Comparison of ENCODE assay signal across 11 cellular contexts in genomic region chr20:1327827-1328679, GRCh38. TPM values are rescaled to one million over a fixed set of nuclear protein-coding genes. Genes with fewer than 3 reads are reported as not detected.
DNase-seq lines count a peak whose midpoint lies in the region; ATAC-seq and TF ChIP-seq lines count a peak whose summit lies in the region.
"Had no signal": no experiment of that assay in that cellular context is flagged by ENCODE, and none has a peak within 500 bp of the region (broad histone marks: within the 10 kb centered on the region; RNA-seq: fewer than 3 reads in every experiment).

No MANE protein-coding gene starts in this region.

- H3K36me3 ChIP-seq in CD8-positive, alpha-beta memory T cell (ENCODE audit: insufficient read depth, low read length): peaks cover 5% of the 10 kb centered on the region
- H3K36me3 ChIP-seq in Panc1 (ENCODE audit: control insufficient read depth, insufficient read depth, low read length) (no peaks in the 10 kb centered on the region), esophagus (ENCODE audit: control insufficient read depth in 2 of 2, insufficient read depth in 2 of 2, low read length in 1 of 2) (no peaks in the 10 kb centered on the region), psoas muscle (ENCODE audit: insufficient read depth in 1 of 2, low read depth in 1 of 2) (no peaks in the 10 kb centered on the region)
- H3K36me3 ChIP-seq: thoracic aorta had no signal

- 75 to 76% methylated on average over 7 of the region's 7 CpGs for WGBS in esophagus, 2 donors
- WGBS in psoas muscle, 3 donors: 76 to 85% (median 82%) methylated on average over 7 of the region's 7 CpGs

- POLR2A ChIA-PET in CD8-positive, alpha-beta memory T cell (lab: Charles Lee): no interaction called here
- POLR2A ChIA-PET in Panc1 (lab: Charles Lee): no interaction called here

- H3K4me1 Mint-ChIP-seq in CD8-positive, alpha-beta memory T cell: peaks cover 16 to 35% (median 27%) of the 10 kb centered on the region in 3 donors
- H3K4me1 Mint-ChIP-seq in natural killer cell: peaks cover 0 to 13% of the 10 kb centered on the region in 2 donors

- no peaks in the 10 kb centered on the region for H3K27me3 Mint-ChIP-seq in CD8-positive, alpha-beta memory T cell
- no peaks in the 10 kb centered on the region for H3K27me3 Mint-ChIP-seq in natural killer cell (ENCODE audit: low read depth in 2 of 2)

- TF ChIP-seq CTCF in Panc1 (IDR thresholded peaks at IDR 0.05): no peak
- TF ChIP-seq CTCF in psoas muscle (IDR thresholded peaks at IDR 0.05): no peak
- no peak for TF ChIP-seq CTCF in natural killer cell (IDR thresholded peaks at IDR 0.05)

- H3K4me3 ChIP-seq in CD8-positive, alpha-beta memory T cell (ENCODE audit: low read length): no peak overlapping the region
- H3K4me3 ChIP-seq in Panc1 (ENCODE audit: low read depth in 2 of 2, low read length in 2 of 2): no peak overlapping the region
- H3K4me3 ChIP-seq in esophagus (ENCODE audit: low read depth in 1 of 2, low read length in 2 of 2): peak overlapping the region; percentile 46 to 92
- no peak overlapping the region for H3K4me3 ChIP-seq in psoas muscle
- H3K4me3 ChIP-seq: thoracic aorta had no signal

- CTCF ChIA-PET in CD8-positive, alpha-beta memory T cell (lab: Charles Lee): no interaction called here
- CTCF ChIA-PET in Panc1 (lab: Charles Lee): no interaction called here

- ATAC-seq in Panc1 (no peak), psoas muscle (no peak), natural killer cell (no peak)

- no peaks in the 10 kb centered on the region for H3K27me3 ChIP-seq in CD8-positive, alpha-beta memory T cell (ENCODE audit: insufficient read depth, low read length, poor library complexity, severe bottlenecking)
- H3K27me3 ChIP-seq in Panc1 (ENCODE audit: control insufficient read depth, insufficient read depth, low read length): no peaks in the 10 kb centered on the region
- H3K27me3 ChIP-seq in esophagus (ENCODE audit: control insufficient read depth in 1 of 2, insufficient read depth in 2 of 2, low read length in 2 of 2): no peaks in the 10 kb centered on the region
- H3K27me3 ChIP-seq in psoas muscle (ENCODE audit: insufficient read depth in 3 of 3, low read length in 2 of 3): no peaks in the 10 kb centered on the region

- no TSS peak for BruUV-seq in Panc1 (replicated peaks; lab: Mats Ljungman, UMichigan)

- no peaks in the 10 kb centered on the region for H3K9me3 ChIP-seq in CD8-positive, alpha-beta memory T cell (ENCODE audit: low read length)
- no peaks in the 10 kb centered on the region for H3K9me3 ChIP-seq in Panc1 (ENCODE audit: control insufficient read depth, insufficient read depth, low read depth, low read length)
- H3K9me3 ChIP-seq in esophagus (ENCODE audit: control insufficient read depth in 2 of 2, insufficient read depth in 1 of 2, low read depth in 1 of 2, low read length in 1 of 2): no peaks in the 10 kb centered on the region
- H3K9me3 ChIP-seq in psoas muscle: no peaks in the 10 kb centered on the region
- H3K9me3 ChIP-seq: thoracic aorta had no signal

- no peak overlapping the region for H3K27ac ChIP-seq in CD8-positive, alpha-beta memory T cell (ENCODE audit: low read depth, low read length)
- H3K27ac ChIP-seq in Panc1 (ENCODE audit: low read length): peak overlapping the region; percentile 41
- H3K27ac ChIP-seq in esophagus (ENCODE audit: low read depth in 2 of 2, low read length in 1 of 2): peak overlapping the region; percentile 95 to 97
- H3K27ac ChIP-seq in psoas muscle: peak overlapping the region; percentile 93

- H3K9me3 Mint-ChIP-seq in CD8-positive, alpha-beta memory T cell: no peaks in the 10 kb centered on the region
- no peaks in the 10 kb centered on the region for H3K9me3 Mint-ChIP-seq in natural killer cell
- H3K9me3 Mint-ChIP-seq: HFFc6 had no signal

- DNase-seq in CD8-positive, alpha-beta memory T cell: no peak
- DNase-seq in Panc1 (ENCODE audit: low read depth, low spot score): no peak
- no peak for DNase-seq in psoas muscle
- no peak for DNase-seq in SW480 (ENCODE audit: low spot score)
- DNase-seq in natural killer cell: no peak
- DNase-seq in NCI-H524 treated with DMSO at 0.1 percent for 48 hours (lab: John Stamatoyannopoulos, UW): no peak
- no peak for DNase-seq in MV-4-11 (lab: John Stamatoyannopoulos, UW)
- DNase-seq: erythroblast had no signal

- in situ Hi-C loops in Panc1 (cut with HindIII; ENCODE audit: low pct_unique_long_range_greater_than_20kb, low sequenced_read_pairs): no loop called here

- peaks cover 0 to 39% (median 0%) of the 10 kb centered on the region in 3 donors for H3K36me3 Mint-ChIP-seq in CD8-positive, alpha-beta memory T cell
- H3K36me3 Mint-ChIP-seq in natural killer cell: no peaks in the 10 kb centered on the region

- H3K4me1 ChIP-seq in CD8-positive, alpha-beta memory T cell (ENCODE audit: insufficient read depth, low read length): peaks cover 41% of the 10 kb centered on the region
- H3K4me1 ChIP-seq in Panc1 (ENCODE audit: control insufficient read depth, insufficient read depth, low read length) (peaks cover 41% of the 10 kb centered on the region), esophagus (ENCODE audit: control insufficient read depth in 2 of 2, insufficient read depth in 2 of 2, low read length in 1 of 2) (peaks cover 9 to 36% of the 10 kb centered on the region in 2 donors), psoas muscle (peaks cover 71% of the 10 kb centered on the region)

- peak overlapping the region in 7 of 8 donors; percentile 16 to 92 (median 61) for H3K27ac Mint-ChIP-seq in CD8-positive, alpha-beta memory T cell
- H3K27ac Mint-ChIP-seq in natural killer cell: peak overlapping the region in 1 of 2 donors; percentile 6
- H3K27ac Mint-ChIP-seq: HFFc6 had no signal

- peak overlapping the region in 2 of 7 donors; percentile 5 to 29 for H3K4me3 Mint-ChIP-seq in CD8-positive, alpha-beta memory T cell
- no peak overlapping the region for H3K4me3 Mint-ChIP-seq in natural killer cell
- H3K4me3 Mint-ChIP-seq: HFFc6 had no signal

- intact Hi-C loops in Panc1 (cut with micrococcal nuclease; ENCODE audit: unreplicated experiment): loop anchor here (5.0 kb wide), 1 partner anchor 139 kb away; the partner anchor contains the start of gene NSFL1C
- intact Hi-C loops in psoas muscle (cut with DNase I): loop anchor here (5.0 kb wide), 2 partner anchors 64 to 139 kb away; partner anchors contain the start of genes FKBP1A (in 1 of the 2) and NSFL1C (in 1 of the 2)
- intact Hi-C loops in natural killer cell (cut with micrococcal nuclease): no loop called here

RNA-seq across cellular contexts. Expression of gene SDCBP2, which starts 0.9 kb away (rescaled TPM):
- total RNA-seq in CD8-positive, alpha-beta memory T cell: 1 to 10 TPM; 3.7 to 4.7 TPM
- polyA plus RNA-seq in CD8-positive, alpha-beta memory T cell: 2.2 TPM
- total RNA-seq in Panc1 (2021; ENCODE audit: unreplicated experiment) (1.8 TPM), psoas muscle (1 to 10 TPM; 1.6 to 3.2 (median 1.9) TPM), natural killer cell (1 to 10 TPM; 2.0 to 2.7 (median 2.6) TPM)
- 5.5 TPM for polyA plus RNA-seq in Panc1 (2012; ENCODE audit: insufficient read length)
- polyA plus RNA-seq in esophagus (100 to 1,000 TPM; 137 to 147 TPM), psoas muscle (10 to 100 TPM in 1 of 3 donors, 1 to 10 TPM in 2; 1.9 to 10.5 (median 2.2) TPM)

Comparison
In these comparisons a context has a peak if more than half of its experiments do, and no peak if none do; other contexts are left out.
1. H3K4me3 ChIP-seq: peak in esophagus (2 of 2); none in CD8-positive, alpha-beta memory T cell (single experiment), Panc1 (0 of 2) and psoas muscle (single experiment).